8 cellular contexts compared by ENCODE assay signal in genomic region chr1:151944859-151945575, GRCh38. TPM values are rescaled to one million over a fixed set of nuclear protein-coding genes. Genes with fewer than 3 reads are reported as not detected.
DNase-seq lines count a peak whose midpoint lies in the region; ATAC-seq, FAIRE-seq and TF ChIP-seq lines count a peak whose summit lies in the region.

No MANE protein-coding gene starts in this region.

- H3K9ac ChIP-seq in PC-3 (ENCODE audit: low read length) (peak overlapping the region; percentile 87), endothelial cell of umbilical vein (replicated peaks; ENCODE audit: extremely low read depth, insufficient read depth, low read length) (peak overlapping the region; percentile 30)

- CTCF ChIA-PET in Caco-2 (lab: Charles Lee) (no interaction called here), PC-3 (lab: Charles Lee) (interaction anchor here (1.5 kb wide), 1 partner anchor 9 kb away, joined by 8 read pairs; no protein-coding TSS in a partner anchor), endothelial cell of umbilical vein (lab: Charles Lee) (interaction anchor here (0.6 to 2.2 kb wide), 5 partner anchors 10 to 51 kb away, joined by 3 to 6 read pairs (median 3); partner anchors contain the start of gene THEM4)

- H3K27me3 Mint-ChIP-seq in Caco-2 (ENCODE audit: insufficient read depth, unreplicated experiment), result no peaks in the 10 kb centered on the region

- no peak for TF ChIP-seq CTCF in Caco-2 (IDR thresholded peaks at IDR 0.05; ENCODE audit: insufficient read depth in 1 of 2, low read depth in 1 of 2, low read length in 1 of 2, severe bottlenecking in 1 of 2, unreplicated experiment in 1 of 2)
- TF ChIP-seq CTCF in PC-3 (conservative IDR thresholded peaks at IDR 0.05; ENCODE audit: low read depth, low read length), result no peak
- no peak for TF ChIP-seq CTCF in endothelial cell of umbilical vein (IDR thresholded peaks at IDR 0.05; ENCODE audit: extremely low read depth in 1 of 2, insufficient read depth in 1 of 2, low read depth in 1 of 2, low read length in 2 of 2)
- TF ChIP-seq CTCF in psoas muscle (IDR thresholded peaks at IDR 0.05), result no peak
- no peak for TF ChIP-seq CTCF in omental fat pad (IDR thresholded peaks at IDR 0.05)

- POLR2A ChIA-PET in Caco-2 (lab: Charles Lee), result no interaction called here
- POLR2A ChIA-PET in PC-3 (lab: Charles Lee; ENCODE audit: unreplicated experiment), result interaction anchor here (0.6 to 0.7 kb wide), 3 partner anchors 10 to 46 kb away, joined by 3 read pairs; no protein-coding TSS in a partner anchor
- POLR2A ChIA-PET in endothelial cell of umbilical vein (lab: Charles Lee), result no interaction called here

- H3K9me3 ChIP-seq in Caco-2 (no peaks in the 10 kb centered on the region), PC-3 (ENCODE audit: low read length) (no peaks in the 10 kb centered on the region), endothelial cell of umbilical vein (replicated peaks; ENCODE audit: control insufficient read depth, insufficient read depth, low read length) (no peaks in the 10 kb centered on the region), psoas muscle (no peaks in the 10 kb centered on the region)

- H3K4me3 ChIP-seq in Caco-2 (ENCODE audit: low read depth, low read length), result no peak overlapping the region
- H3K4me3 ChIP-seq in PC-3 (ENCODE audit: low read length), result peak overlapping the region; percentile 23; the same call in 1 of the 2 replicates
- no peak overlapping the region for H3K4me3 ChIP-seq in endothelial cell of umbilical vein (replicated peaks in 1 of 3; ENCODE audit: insufficient read depth in 1 of 3, low read depth in 1 of 3, low read length in 3 of 3)
- no peak overlapping the region for H3K4me3 ChIP-seq in psoas muscle

- H2AFZ ChIP-seq in PC-3 (ENCODE audit: low read length) (no peak overlapping the region; the same call in 1 of the 2 replicates), endothelial cell of umbilical vein (ENCODE audit: low read depth, low read length) (no peak overlapping the region)

- no peak overlapping the region for H3K4me3 Mint-ChIP-seq in Caco-2 (ENCODE audit: unreplicated experiment)

- BruUV-seq in Caco-2 (replicated peaks; lab: Mats Ljungman, UMichigan), result no TSS peak
- BruUV-seq in PC-3 (replicated peaks; lab: Mats Ljungman, UMichigan), result TSS peak; percentile 81
- TSS peak; percentile 80 for BruUV-seq in endothelial cell of umbilical vein (replicated peaks; lab: Mats Ljungman, UMichigan)

- no peak for TF ChIP-seq POLR2A in endothelial cell of umbilical vein (IDR thresholded peaks at IDR 0.05; ENCODE audit: low read depth, low read length)

- H3K4me1 ChIP-seq in Caco-2 (peaks cover 5% of the 10 kb centered on the region; the same call in 1 of the 2 replicates), PC-3 (ENCODE audit: insufficient read depth, low read length) (peaks cover 55% of the 10 kb centered on the region), endothelial cell of umbilical vein (ENCODE audit: control insufficient read depth, extremely low read depth, insufficient read depth, low read length) (peaks cover 19% of the 10 kb centered on the region), psoas muscle (peaks cover 12% of the 10 kb centered on the region)

- H3K9me1 ChIP-seq in endothelial cell of umbilical vein (replicated peaks; ENCODE audit: control insufficient read depth, extremely low read depth, insufficient read depth, low read length), result no peaks in the 10 kb centered on the region

- WGBS in psoas muscle, 3 donors, result 38 to 52% (median 45%) methylated on average over 3 of the region's 3 CpGs

- ATAC-seq in PC-3 (no peak), psoas muscle (peak in 2 of 4 donors; percentile 11 to 14), omental fat pad (ENCODE audit: low FRiP score) (no peak), HG02885 (IDR thresholded peaks at IDR 0.05; ENCODE audit: poor library complexity, unreplicated experiment) (no peak)

- H3K27ac ChIP-seq in PC-3 (ENCODE audit: low read length) (peak overlapping the region; percentile 96), endothelial cell of umbilical vein (ENCODE audit: insufficient read depth, low read depth, low read length) (peak overlapping the region; percentile 58), psoas muscle (peak overlapping the region; percentile 61)

- H3K9me2 ChIP-seq in PC-3 (replicated peaks; ENCODE audit: low read length), result no peaks in the 10 kb centered on the region

- no peak for FAIRE-seq in endothelial cell of umbilical vein (lab: Jason Lieb, UNC)
- FAIRE-seq in GM19239 (lab: Jason Lieb, UNC), result no peak

- H3K27me3 ChIP-seq in Caco-2 (replicated peaks; ENCODE audit: control insufficient read depth, insufficient read depth, low read length) (no peaks in the 10 kb centered on the region), PC-3 (ENCODE audit: low read length) (no peaks in the 10 kb centered on the region), endothelial cell of umbilical vein (ENCODE audit: control insufficient read depth in 2 of 2, insufficient read depth in 2 of 2, low read length in 2 of 2) (no peaks in the 10 kb centered on the region), psoas muscle (ENCODE audit: insufficient read depth in 3 of 3, low read length in 2 of 3) (peaks cover 0 to 1% (median 0%) of the 10 kb centered on the region in 3 donors)

- H3K79me2 ChIP-seq in PC-3 (ENCODE audit: low read length), result no peaks in the 10 kb centered on the region
- no peaks in the 10 kb centered on the region for H3K79me2 ChIP-seq in endothelial cell of umbilical vein (ENCODE audit: control insufficient read depth, insufficient read depth, low read length)

- H4K20me1 ChIP-seq in PC-3 (ENCODE audit: low read length), result no peaks in the 10 kb centered on the region
- H4K20me1 ChIP-seq in endothelial cell of umbilical vein (replicated peaks; ENCODE audit: control insufficient read depth, extremely low read depth, insufficient read depth, low read length), result no peaks in the 10 kb centered on the region

- H3K9me3 Mint-ChIP-seq in Caco-2 (ENCODE audit: unreplicated experiment), result no peaks in the 10 kb centered on the region

- peak overlapping the region; percentile 87 for H3K27ac Mint-ChIP-seq in Caco-2 (ENCODE audit: unreplicated experiment)

- peaks cover 9% of the 10 kb centered on the region for H3F3A ChIP-seq in PC-3 (ENCODE audit: low read length, unreplicated experiment)

- H3K4me2 ChIP-seq in PC-3 (ENCODE audit: low read length) (peak overlapping the region; percentile 83), endothelial cell of umbilical vein (ENCODE audit: insufficient read depth, low read length) (peak overlapping the region; percentile 58)

- dilution Hi-C loops in endothelial cell of umbilical vein (cut with MboI; ENCODE audit: extremely low pct_ligation_motif_present, low sequenced_read_pairs), result no loop called here

- H3K4me1 Mint-ChIP-seq in Caco-2 (ENCODE audit: low read depth, unreplicated experiment), result peaks cover 21% of the 10 kb centered on the region

- H3K36me3 Mint-ChIP-seq in Caco-2 (ENCODE audit: insufficient read depth, unreplicated experiment), result no peaks in the 10 kb centered on the region

- DNase-seq in Caco-2 (no peak), PC-3 (no peak), endothelial cell of umbilical vein (ENCODE audit: low read depth, low spot score) (no peak), psoas muscle (no peak), GM19239 (ENCODE audit: insufficient read length, low spot score) (no peak), cerebellum (ENCODE audit: low spot score) (no peak), omental fat pad (ENCODE audit: low spot score) (no peak)

- intact Hi-C loops in Caco-2 (cut with micrococcal nuclease; ENCODE audit: unreplicated experiment), result no loop called here
- intact Hi-C loops in PC-3 (cut with micrococcal nuclease), result loop anchor here (5.0 kb wide), 1 partner anchor 58 kb away; no protein-coding TSS in a partner anchor
- intact Hi-C loops in endothelial cell of umbilical vein (cut with micrococcal nuclease), result loop anchor here (1.0 kb wide), 1 partner anchor 47 kb away; no protein-coding TSS in a partner anchor
- intact Hi-C loops in psoas muscle (cut with DNase I), result no loop called here

- no peaks in the 10 kb centered on the region for H3K36me3 ChIP-seq in Caco-2 (ENCODE audit: control insufficient read depth, insufficient read depth, low read length)
- no peaks in the 10 kb centered on the region for H3K36me3 ChIP-seq in PC-3 (ENCODE audit: low read depth, low read length)
- H3K36me3 ChIP-seq in endothelial cell of umbilical vein (ENCODE audit: control insufficient read depth in 2 of 2, extremely low read depth in 1 of 2, insufficient read depth in 2 of 2, low read length in 2 of 2), result no peaks in the 10 kb centered on the region
- no peaks in the 10 kb centered on the region for H3K36me3 ChIP-seq in psoas muscle (ENCODE audit: insufficient read depth in 1 of 2, low read depth in 1 of 2)

TF ChIP-seq in endothelial cell of umbilical vein, 7 proteins besides CTCF, POLR2A, EP300 and RAD21 (continues in another document):
- no peak for TF ChIP-seq FOS (IDR thresholded peaks at IDR 0.05; ENCODE audit: borderline replicate concordance, insufficient read depth, low read length)

RNA-seq across cellular contexts. Expression of gene THEM4, which starts 35.7 kb away (rescaled TPM):
- total RNA-seq in Caco-2 (2022), result 7.1 and 9.5 TPM in 2 replicates
- total RNA-seq in PC-3 (2014; rRNA removed), result 18.1 and 19.6 TPM in 2 replicates
- total RNA-seq in endothelial cell of umbilical vein, result 22.1 and 24.9 TPM in 2 replicates
- polyA plus RNA-seq in endothelial cell of umbilical vein, result 19.2 and 22.3 TPM in 2 replicates
- polyA plus RNA-seq in endothelial cell of umbilical vein (2011; cell fraction: cytosol; rRNA removed), result 25.6 and 27.1 TPM in 2 replicates
- 28.1 and 38.8 TPM in 2 replicates for polyA plus RNA-seq in endothelial cell of umbilical vein (2011; cell fraction: nucleus; rRNA removed)
- 14.7 and 22.7 TPM in 2 replicates for polyA plus RNA-seq in endothelial cell of umbilical vein (2012)
- polyA minus RNA-seq in endothelial cell of umbilical vein, result 29.5 and 36.2 TPM in 2 replicates
- polyA minus RNA-seq in endothelial cell of umbilical vein (2011; cell fraction: cytosol; rRNA and poly(A)+ RNA removed), result 8.9 TPM
- polyA minus RNA-seq in endothelial cell of umbilical vein (2011; cell fraction: nucleus; rRNA and poly(A)+ RNA removed), result 14.1 and 26.0 TPM in 2 replicates
- total RNA-seq in psoas muscle, result 10 to 100 TPM; 10.1 to 20.4 (median 13.7) TPM
- polyA plus RNA-seq in psoas muscle, result 10 to 100 TPM; 12.3 to 20.2 (median 16.0) TPM
- total RNA-seq in cerebellum, result 11.0 TPM
- 10 to 100 TPM; 17.3 to 29.3 (median 21.8) TPM for total RNA-seq in omental fat pad

RNA-seq across cellular contexts. Expression of gene S100A10, which starts 48.6 kb away (rescaled TPM):
- total RNA-seq in Caco-2 (2022) (2,143 and 2,154 TPM in 2 replicates), PC-3 (2014; rRNA removed) (349 and 400 TPM in 2 replicates), endothelial cell of umbilical vein (650 and 779 TPM in 2 replicates), psoas muscle (100 to 1,000 TPM in 1 of 4 donors, 10 to 100 TPM in 3; 41.8 to 150 (median 59.9) TPM), cerebellum (1.8 TPM), omental fat pad (100 to 1,000 TPM; 127 to 351 (median 161) TPM)
- polyA plus RNA-seq in endothelial cell of umbilical vein (56.7 and 76.8 TPM in 2 replicates), psoas muscle (100 to 1,000 TPM in 1 of 3 donors, 10 to 100 TPM in 2; 30.5 to 414 (median 61.6) TPM)
- 211 and 231 TPM in 2 replicates for polyA plus RNA-seq in endothelial cell of umbilical vein (2011; cell fraction: cytosol; rRNA removed)
- polyA plus RNA-seq in endothelial cell of umbilical vein (2011; cell fraction: nucleus; rRNA removed), result 60.0 and 72.0 TPM in 2 replicates
- polyA plus RNA-seq in endothelial cell of umbilical vein (2012), result 757 and 1,016 TPM in 2 replicates
- polyA minus RNA-seq in endothelial cell of umbilical vein, result 42.6 and 46.3 TPM in 2 replicates
- 185 TPM for polyA minus RNA-seq in endothelial cell of umbilical vein (2011; cell fraction: cytosol; rRNA and poly(A)+ RNA removed)
- 19.5 and 23.7 TPM in 2 replicates for polyA minus RNA-seq in endothelial cell of umbilical vein (2011; cell fraction: nucleus; rRNA and poly(A)+ RNA removed)

Comparison
In these comparisons a context has a peak if more than half of its experiments do, and no peak if none do; other contexts are left out.
1. RNA of gene S100A10, which starts 48.6 kb away (total RNA-seq): 2,143 to 2,154 TPM in Caco-2, 650 to 779 TPM in endothelial cell of umbilical vein, 349 to 400 TPM in PC-3, 127 to 351 TPM in omental fat pad and 41.8 to 150 TPM in psoas muscle; 1.8 TPM in cerebellum (single experiment); every median in the first group is over 10 times any median in the second.
2. intact Hi-C loops: an anchor here in PC-3 (5.0 kb wide) and endothelial cell of umbilical vein (1.0 kb wide); none called in Caco-2 and psoas muscle.
3. Peak in every context shown above with its lines, with median percentiles within 50 percentile points of each other: H3K27ac ChIP-seq.